Comparison of ENCODE assay signal across 15 cellular contexts in genomic region chr12:124442281-124442680, GRCh38.
DNase-seq lines count a peak whose midpoint lies in the region; ATAC-seq and TF ChIP-seq lines count a peak whose summit lies in the region.
"Had no signal": no experiment of that assay in that cellular context is flagged by ENCODE, and none has a peak within 500 bp of the region (broad histone marks: within the 10 kb centered on the region; RNA-seq: fewer than 3 reads in every experiment).

No MANE protein-coding gene starts in this region.

- WGBS in upper lobe of left lung, 2 donors: 79 to 80% methylated on average over 6 of the region's 6 CpGs

- H3K27ac Mint-ChIP-seq in brain (peak overlapping the region; percentile 6 to 71 (median 52)), neural crest cell (ENCODE audit: unreplicated experiment) (peak overlapping the region; percentile 8)

- TF ChIP-seq POLR2A in upper lobe of left lung (IDR thresholded peaks at IDR 0.05): no peak

- H3K36me3 ChIP-seq in cardiac muscle cell (peaks cover 11% of the 10 kb centered on the region), upper lobe of left lung (peaks cover 6 to 64% (median 31%) of the 10 kb centered on the region in 4 donors)
- H3K36me3 ChIP-seq: colonic mucosa, ovary had no signal

- H3K4me1 Mint-ChIP-seq in brain (peaks cover 52% of the 10 kb centered on the region), neural crest cell (peaks cover 46% of the 10 kb centered on the region)

- ATAC-seq in Right ventricle myocardium superior (ENCODE audit: poor library complexity) (no peak), upper lobe of left lung (ENCODE audit: low FRiP score in 2 of 2) (no peak)
- ATAC-seq: activated CD4-positive, CD25-positive, alpha-beta regulatory T cell treated with anti-CD3 and anti-CD28 coated beads, Interleukin-2, amount 50 U/mL, for 24 hours had no signal

- intact Hi-C loops in Right ventricle myocardium superior (cut with DNase I): no loop called here

- H3K9me3 ChIP-seq in cardiac muscle cell (ENCODE audit: low read depth) (no peaks in the 10 kb centered on the region), upper lobe of left lung (no peaks in the 10 kb centered on the region)
- H3K9me3 ChIP-seq: colonic mucosa, ovary had no signal

- H3K4me1 ChIP-seq in cardiac muscle cell (ENCODE audit: low read depth): no peaks in the 10 kb centered on the region
- H3K4me1 ChIP-seq in upper lobe of left lung: peaks cover 21 to 30% (median 23%) of the 10 kb centered on the region in 4 donors
- H3K4me1 ChIP-seq: colonic mucosa had no signal

- H3K36me3 Mint-ChIP-seq in brain (peaks cover 34% of the 10 kb centered on the region), neural crest cell (ENCODE audit: low read depth) (peaks cover 9% of the 10 kb centered on the region)

- H3K27me3 Mint-ChIP-seq in brain: no peaks in the 10 kb centered on the region
- peaks cover 23% of the 10 kb centered on the region for H3K27me3 Mint-ChIP-seq in neural crest cell (ENCODE audit: low read depth)

- no peak for TF ChIP-seq EP300 in upper lobe of left lung (IDR thresholded peaks at IDR 0.05)

- no peak for TF ChIP-seq CTCF in cardiac muscle cell (IDR thresholded peaks at IDR 0.05; ENCODE audit: low read depth, low read length)
- no peak for TF ChIP-seq CTCF in brain (conservative IDR thresholded peaks at IDR 0.05)
- TF ChIP-seq CTCF in neural crest cell (conservative IDR thresholded peaks at IDR 0.05): no peak
- no peak for TF ChIP-seq CTCF in upper lobe of left lung (IDR thresholded peaks at IDR 0.05)

- H3K27ac ChIP-seq in cardiac muscle cell (peak overlapping the region; percentile 43), upper lobe of left lung (peak overlapping the region; percentile 41 to 80 (median 64))
- H3K27ac ChIP-seq: colonic mucosa, ovary had no signal

- H3K9me3 Mint-ChIP-seq in brain: peaks cover 0 to 2% (median 0%) of the 10 kb centered on the region in 5 experiments
- no peaks in the 10 kb centered on the region for H3K9me3 Mint-ChIP-seq in neural crest cell

- DNase-seq in cardiac muscle cell (ENCODE audit: low read depth in 1 of 2, low spot score in 1 of 2) (no peak), Right ventricle myocardium superior (no peak), neural crest cell (ENCODE audit: low read depth, low spot score) (no peak), upper lobe of left lung (no peak), NCI-H345 treated with DMSO at 0.1 percent for 48 hours (lab: John Stamatoyannopoulos, UW; ENCODE audit: unreplicated experiment) (no peak), NAMALWA (ENCODE audit: low spot score) (no peak), SKM-1 treated with dmso at 0.1 percent for 144 hours (lab: John Stamatoyannopoulos, UW; ENCODE audit: unreplicated experiment) (no peak)
- DNase-seq: colonic mucosa, GOT3, NCI-H1105 treated with DMSO at 0.1 percent for 48 hours, NCI-H526 treated with DMSO at 0.1 percent for 48 hours, OCI-M1, ovary had no signal

- H3K4me3 ChIP-seq in cardiac muscle cell (no peak overlapping the region), upper lobe of left lung (no peak overlapping the region)
- H3K4me3 ChIP-seq: colonic mucosa, ovary had no signal

- H3K27me3 ChIP-seq in cardiac muscle cell (no peaks in the 10 kb centered on the region), upper lobe of left lung (no peaks in the 10 kb centered on the region)
- H3K27me3 ChIP-seq: colonic mucosa, ovary had no signal

- H3K4me3 Mint-ChIP-seq in brain (no peak overlapping the region), neural crest cell (no peak overlapping the region)
